ENCODE assay signal across 15 cellular contexts in genomic region chr2:135768863-135769262, GRCh38. TPM values are rescaled to one million over a fixed set of nuclear protein-coding genes. Genes with fewer than 3 reads are reported as not detected.
DNase-seq lines count a peak whose midpoint lies in the region; ATAC-seq and TF ChIP-seq lines count a peak whose summit lies in the region.
"Had no signal": no experiment of that assay in that cellular context is flagged by ENCODE, and none has a peak within 500 bp of the region (broad histone marks: within the 10 kb centered on the region; RNA-seq: fewer than 3 reads in every experiment).

No MANE protein-coding gene starts in this region.

- 90 to 95% methylated on average over 8 of the region's 8 CpGs for WGBS in endodermal cell (ENCODE audit: insufficient coverage in 1 of 2, insufficient read length in 1 of 2), 2 experiments

- H3K9ac ChIP-seq in endodermal cell (ENCODE audit: extremely low read depth, low read length, poor library complexity, severe bottlenecking): no peak overlapping the region

- H3K36me3 ChIP-seq in endodermal cell (ENCODE audit: control insufficient read depth, insufficient read depth, low read length): peaks cover 90% of the 10 kb centered on the region
- H3K36me3 ChIP-seq in upper lobe of right lung: peaks cover 100% of the 10 kb centered on the region

- intact Hi-C loops in upper lobe of right lung (cut with DNase I): no loop called here

- no peaks in the 10 kb centered on the region for H3K4me1 ChIP-seq in endodermal cell (ENCODE audit: control insufficient read depth, insufficient read depth, low read length)
- no peaks in the 10 kb centered on the region for H3K4me1 ChIP-seq in upper lobe of right lung

- POLR2A ChIA-PET in activated CD4-positive, alpha-beta T cell treated with anti-CD3 and anti-CD28 coated beads, Interleukin-2, amount 10 ng/mL, durations not matched to agents 7 days and 5 days (lab: Charles Lee): no interaction called here

- ATAC-seq in T-helper 17 cell (no peak), upper lobe of right lung (no peak)

- CTCF ChIA-PET in activated CD4-positive, alpha-beta T cell treated with anti-CD3 and anti-CD28 coated beads, Interleukin-2, amount 10 ng/mL, durations not matched to agents 7 days and 5 days (lab: Charles Lee): interaction anchor here (0.6 to 2.7 kb wide), 4 partner anchors 13 to 901 kb away, joined by 3 to 6 read pairs (median 5); no protein-coding TSS in a partner anchor

- H3K36me3 Mint-ChIP-seq in T-helper 17 cell (ENCODE audit: low read depth): peaks cover 6% of the 10 kb centered on the region
- peaks cover 80% of the 10 kb centered on the region for H3K36me3 Mint-ChIP-seq in endodermal cell (ENCODE audit: low read depth)
- H3K36me3 Mint-ChIP-seq in neural crest cell (ENCODE audit: low read depth): peaks cover 31% of the 10 kb centered on the region
- H3K36me3 Mint-ChIP-seq in activated CD4-positive, alpha-beta T cell treated with anti-CD3 and anti-CD28 coated beads, Interleukin-2, amount 10 ng/mL, durations not matched to agents 7 days and 5 days (ENCODE audit: low read depth): peaks cover 61% of the 10 kb centered on the region

- H3K4me1 Mint-ChIP-seq in T-helper 17 cell: peaks cover 7% of the 10 kb centered on the region
- H3K4me1 Mint-ChIP-seq in endodermal cell: no peaks in the 10 kb centered on the region
- H3K4me1 Mint-ChIP-seq in neural crest cell: no peaks in the 10 kb centered on the region
- H3K4me1 Mint-ChIP-seq in activated CD4-positive, alpha-beta T cell treated with anti-CD3 and anti-CD28 coated beads, Interleukin-2, amount 10 ng/mL, durations not matched to agents 7 days and 5 days: peaks cover 2% of the 10 kb centered on the region
- H3K4me1 Mint-ChIP-seq: B cell had no signal

- TF ChIP-seq CTCF in endodermal cell (conservative IDR thresholded peaks at IDR 0.05): no peak
- no peak for TF ChIP-seq CTCF in neural crest cell (conservative IDR thresholded peaks at IDR 0.05)
- no peak for TF ChIP-seq CTCF in upper lobe of right lung (IDR thresholded peaks at IDR 0.05)

- no peak overlapping the region for H3K4me3 Mint-ChIP-seq in T-helper 17 cell
- no peak overlapping the region for H3K4me3 Mint-ChIP-seq in endodermal cell
- no peak overlapping the region for H3K4me3 Mint-ChIP-seq in neural crest cell
- H3K4me3 Mint-ChIP-seq in activated CD4-positive, alpha-beta T cell treated with anti-CD3 and anti-CD28 coated beads, Interleukin-2, amount 10 ng/mL, durations not matched to agents 7 days and 5 days: no peak overlapping the region
- H3K4me3 Mint-ChIP-seq: B cell; CD4-positive, alpha-beta T cell; HFFc6 had no signal

- no peak for DNase-seq in T-helper 17 cell
- no peak for DNase-seq in endodermal cell
- DNase-seq in neural crest cell (ENCODE audit: low read depth, low spot score): no peak
- DNase-seq in NCI-H526 (lab: John Stamatoyannopoulos, UW): no peak
- DNase-seq in upper lobe of right lung: no peak
- no peak for DNase-seq in activated CD4-positive, alpha-beta T cell treated with anti-CD3 and anti-CD28 coated beads, Interleukin-2, amount 10 ng/mL, durations not matched to agents 7 days and 5 days
- DNase-seq in COLO668 (lab: John Stamatoyannopoulos, UW; ENCODE audit: unreplicated experiment): no peak
- DNase-seq: C1 segment of cervical spinal cord; CD4-positive, alpha-beta T cell; DMS79 treated with DMSO at 0.1 percent for 48 hours; EL; GDM1; HCEC 1CT; HFFc6 had no signal

- H3K27ac ChIP-seq in endodermal cell (ENCODE audit: low read depth, low read length) (no peak overlapping the region), upper lobe of right lung (no peak overlapping the region)

- peak overlapping the region; percentile 56 for H3K27ac Mint-ChIP-seq in T-helper 17 cell
- peak overlapping the region; percentile 52 for H3K27ac Mint-ChIP-seq in endodermal cell
- H3K27ac Mint-ChIP-seq in neural crest cell (ENCODE audit: unreplicated experiment): peak overlapping the region; percentile 12
- H3K27ac Mint-ChIP-seq in activated CD4-positive, alpha-beta T cell treated with anti-CD3 and anti-CD28 coated beads, Interleukin-2, amount 10 ng/mL, durations not matched to agents 7 days and 5 days: no peak overlapping the region
- H3K27ac Mint-ChIP-seq: B cell; CD4-positive, alpha-beta T cell; HFFc6 had no signal

- no peaks in the 10 kb centered on the region for H3K9me3 Mint-ChIP-seq in endodermal cell
- peaks cover 6% of the 10 kb centered on the region for H3K9me3 Mint-ChIP-seq in neural crest cell
- no peaks in the 10 kb centered on the region for H3K9me3 Mint-ChIP-seq in activated CD4-positive, alpha-beta T cell treated with anti-CD3 and anti-CD28 coated beads, Interleukin-2, amount 10 ng/mL, durations not matched to agents 7 days and 5 days
- H3K9me3 Mint-ChIP-seq: CD4-positive, alpha-beta T cell; HFFc6 had no signal

- H3K27me3 Mint-ChIP-seq in T-helper 17 cell: no peaks in the 10 kb centered on the region
- no peaks in the 10 kb centered on the region for H3K27me3 Mint-ChIP-seq in endodermal cell (ENCODE audit: insufficient read depth)
- no peaks in the 10 kb centered on the region for H3K27me3 Mint-ChIP-seq in neural crest cell (ENCODE audit: low read depth)
- no peaks in the 10 kb centered on the region for H3K27me3 Mint-ChIP-seq in activated CD4-positive, alpha-beta T cell treated with anti-CD3 and anti-CD28 coated beads, Interleukin-2, amount 10 ng/mL, durations not matched to agents 7 days and 5 days
- H3K27me3 Mint-ChIP-seq: B cell; CD4-positive, alpha-beta T cell had no signal

- no peaks in the 10 kb centered on the region for H3K9me3 ChIP-seq in T-helper 17 cell (ENCODE audit: control insufficient read depth, low read length, poor library complexity, severe bottlenecking)
- peaks cover 4% of the 10 kb centered on the region for H3K9me3 ChIP-seq in endodermal cell (ENCODE audit: control insufficient read depth, low read length)
- no peaks in the 10 kb centered on the region for H3K9me3 ChIP-seq in upper lobe of right lung

- no peaks in the 10 kb centered on the region for H3K27me3 ChIP-seq in endodermal cell (ENCODE audit: control insufficient read depth, insufficient read depth, low read length, poor library complexity, severe bottlenecking)
- H3K27me3 ChIP-seq in upper lobe of right lung: no peaks in the 10 kb centered on the region

- no peak overlapping the region for H3K4me3 ChIP-seq in endodermal cell (ENCODE audit: low read length)
- no peak overlapping the region for H3K4me3 ChIP-seq in upper lobe of right lung

RNA-seq across cellular contexts. Expression of gene UBXN4, which starts 27.2 kb away (rescaled TPM):
- total RNA-seq in T-helper 17 cell (100 to 1,000 TPM; 128 to 138 TPM), endodermal cell (10 to 100 TPM; 81.0 to 81.6 TPM), neural crest cell (79.0 and 90.6 TPM in 2 replicates), upper lobe of right lung (80.0 TPM)
- 96.1 TPM for polyA plus RNA-seq in endodermal cell (2013, experiment 1 of 2)
- 91.2 TPM for polyA plus RNA-seq in endodermal cell (2013, experiment 2 of 2)
- 100 to 1,000 TPM in 1 of 2 experiments, 10 to 100 TPM in 1; 98.1 to 116 TPM for total RNA-seq in activated CD4-positive, alpha-beta T cell treated with anti-CD3 and anti-CD28 coated beads, Interleukin-2, amount 10 ng/mL, durations not matched to agents 7 days and 5 days
